ENCODE assay signal across 7 cellular contexts in the genomic region with DNA sequence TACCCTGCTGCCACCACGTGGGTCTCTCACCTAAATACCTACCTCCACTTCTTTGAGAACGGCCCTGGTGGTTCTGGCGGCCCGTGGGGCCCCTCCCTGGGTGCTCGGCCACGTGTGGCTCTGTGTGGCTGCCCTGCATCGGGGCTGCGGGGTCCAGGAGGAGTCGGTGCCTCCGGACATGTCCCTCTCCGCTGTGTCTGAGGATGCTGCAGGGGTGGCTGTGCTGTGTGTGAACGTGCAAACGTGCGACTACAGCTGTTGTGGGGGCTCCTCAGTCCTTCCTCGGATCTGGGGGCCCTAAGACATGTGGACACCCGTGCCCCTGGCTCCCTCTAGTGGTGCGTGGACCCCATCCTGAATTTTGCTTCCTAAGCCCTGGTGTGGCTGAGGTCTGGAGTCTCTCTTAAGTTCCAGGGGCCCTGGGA.
A peak's percentile ranks its signal among the peaks of the same experiment; 100 is the strongest.
DNase-seq lines count a peak whose midpoint lies in the region; ATAC-seq, FAIRE-seq and TF ChIP-seq lines count a peak whose summit lies in the region.

No MANE protein-coding gene starts in this region.

- H3K4me3 ChIP-seq in fibroblast of pulmonary artery (replicated peaks; ENCODE audit: low read depth, low read length) (no peak overlapping the region), retinal pigment epithelial cell (ENCODE audit: low read length) (no peak overlapping the region)

- no peak for FAIRE-seq in GM12891 (lab: Jason Lieb, UNC)

- no peak for ATAC-seq in HG02885 (IDR thresholded peaks at IDR 0.05; ENCODE audit: poor library complexity, unreplicated experiment)

- DNase-seq in GM12891 (ENCODE audit: insufficient read length, low spot score) = peak; percentile 50
- DNase-seq in MV-4-11 (lab: John Stamatoyannopoulos, UW) = peak; percentile 5
- DNase-seq in fibroblast of pulmonary artery (ENCODE audit: low read depth) = peak; percentile 47
- no peak for DNase-seq in retinal pigment epithelial cell (ENCODE audit: low read depth)
- no peak for DNase-seq in amniotic stem cell (lab: John Stamatoyannopoulos, UW)
- DNase-seq in NCI-H345 treated with DMSO at 0.1 percent for 48 hours (lab: John Stamatoyannopoulos, UW; ENCODE audit: unreplicated experiment) = no peak

- TF ChIP-seq CTCF in fibroblast of pulmonary artery (IDR thresholded peaks at IDR 0.05; ENCODE audit: low read length, missing control alignments) (peak; percentile 57), retinal pigment epithelial cell (conservative IDR thresholded peaks at IDR 0.05; ENCODE audit: low read depth, low read length) (peak; percentile 62)

- TF ChIP-seq POLR2A in GM12891 (IDR thresholded peaks at IDR 0.05; ENCODE audit: low read depth, low read length) = no peak

TF ChIP-seq in GM12891, 5 proteins besides CTCF, POLR2A, EP300 and RAD21:
- no peak for TF ChIP-seq POLR2AphosphoS5 (IDR thresholded peaks at IDR 0.05; ENCODE audit: low read depth, low read length)
- no peak for TF ChIP-seq POU2F2 (IDR thresholded peaks at IDR 0.05; ENCODE audit: low read depth, low read length)
- no peak for TF ChIP-seq TAF1 (IDR thresholded peaks at IDR 0.05; ENCODE audit: low read depth, low read length)
- no peak for TF ChIP-seq SPI1 (IDR thresholded peaks at IDR 0.05; ENCODE audit: low read depth, low read length)
- no peak for TF ChIP-seq PAX5 (IDR thresholded peaks at IDR 0.05; ENCODE audit: insufficient read depth, low read length, severe bottlenecking)

Comparison
In these comparisons a context has a peak if more than half of its experiments do, and no peak if none do; other contexts are left out.
1. DNase-seq: peak in GM12891 (single experiment), MV-4-11 (single experiment) and fibroblast of pulmonary artery (single experiment); none in retinal pigment epithelial cell (single experiment), amniotic stem cell (single experiment) and NCI-H345 treated with DMSO at 0.1 percent for 48 hours (single experiment).